In genomic region chr2:58918138-58918537, GRCh38 we compare ENCODE assay signal across 1 cellular context.
TF ChIP-seq lines count a peak whose summit lies in the region.

No MANE protein-coding gene starts in this region.

TF ChIP-seq in GM23338, 12 proteins besides CTCF, POLR2A, EP300 and RAD21 (continued from another document):
- TF ChIP-seq ZNF462 (CRISPR knock-in tag; IDR thresholded peaks at IDR 0.05) = no peak
- TF ChIP-seq, protein P1, sequence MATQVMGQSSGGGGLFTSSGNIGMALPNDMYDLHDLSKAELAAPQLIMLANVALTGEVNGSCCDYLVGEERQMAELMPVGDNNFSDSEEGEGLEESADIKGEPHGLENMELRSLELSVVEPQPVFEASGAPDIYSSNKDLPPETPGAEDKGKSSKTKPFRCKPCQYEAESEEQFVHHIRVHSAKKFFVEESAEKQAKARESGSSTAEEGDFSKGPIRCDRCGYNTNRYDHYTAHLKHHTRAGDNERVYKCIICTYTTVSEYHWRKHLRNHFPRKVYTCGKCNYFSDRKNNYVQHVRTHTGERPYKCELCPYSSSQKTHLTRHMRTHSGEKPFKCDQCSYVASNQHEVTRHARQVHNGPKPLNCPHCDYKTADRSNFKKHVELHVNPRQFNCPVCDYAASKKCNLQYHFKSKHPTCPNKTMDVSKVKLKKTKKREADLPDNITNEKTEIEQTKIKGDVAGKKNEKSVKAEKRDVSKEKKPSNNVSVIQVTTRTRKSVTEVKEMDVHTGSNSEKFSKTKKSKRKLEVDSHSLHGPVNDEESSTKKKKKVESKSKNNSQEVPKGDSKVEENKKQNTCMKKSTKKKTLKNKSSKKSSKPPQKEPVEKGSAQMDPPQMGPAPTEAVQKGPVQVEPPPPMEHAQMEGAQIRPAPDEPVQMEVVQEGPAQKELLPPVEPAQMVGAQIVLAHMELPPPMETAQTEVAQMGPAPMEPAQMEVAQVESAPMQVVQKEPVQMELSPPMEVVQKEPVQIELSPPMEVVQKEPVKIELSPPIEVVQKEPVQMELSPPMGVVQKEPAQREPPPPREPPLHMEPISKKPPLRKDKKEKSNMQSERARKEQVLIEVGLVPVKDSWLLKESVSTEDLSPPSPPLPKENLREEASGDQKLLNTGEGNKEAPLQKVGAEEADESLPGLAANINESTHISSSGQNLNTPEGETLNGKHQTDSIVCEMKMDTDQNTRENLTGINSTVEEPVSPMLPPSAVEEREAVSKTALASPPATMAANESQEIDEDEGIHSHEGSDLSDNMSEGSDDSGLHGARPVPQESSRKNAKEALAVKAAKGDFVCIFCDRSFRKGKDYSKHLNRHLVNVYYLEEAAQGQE (IDR thresholded peaks at IDR 0.05; ENCODE audit: unreplicated experiment) = no peak
- TF ChIP-seq, protein P2, sequence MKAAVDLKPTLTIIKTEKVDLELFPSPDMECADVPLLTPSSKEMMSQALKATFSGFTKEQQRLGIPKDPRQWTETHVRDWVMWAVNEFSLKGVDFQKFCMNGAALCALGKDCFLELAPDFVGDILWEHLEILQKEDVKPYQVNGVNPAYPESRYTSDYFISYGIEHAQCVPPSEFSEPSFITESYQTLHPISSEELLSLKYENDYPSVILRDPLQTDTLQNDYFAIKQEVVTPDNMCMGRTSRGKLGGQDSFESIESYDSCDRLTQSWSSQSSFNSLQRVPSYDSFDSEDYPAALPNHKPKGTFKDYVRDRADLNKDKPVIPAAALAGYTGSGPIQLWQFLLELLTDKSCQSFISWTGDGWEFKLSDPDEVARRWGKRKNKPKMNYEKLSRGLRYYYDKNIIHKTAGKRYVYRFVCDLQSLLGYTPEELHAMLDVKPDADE (IDR thresholded peaks at IDR 0.05) = no peak
- TF ChIP-seq ZNF331 (CRISPR knock-in tag; IDR thresholded peaks at IDR 0.05; ENCODE audit: low read depth) = no peak
- no peak for TF ChIP-seq NANOG (IDR thresholded peaks at IDR 0.05; ENCODE audit: borderline replicate concordance)
